In genomic region chr9:77188242-77188641, GRCh38 we compare ENCODE assay signal across 9 cellular contexts.
"Had no signal": no experiment of that assay in that cellular context is flagged by ENCODE, and none has a peak within 500 bp of the region (broad histone marks: within the 10 kb centered on the region; RNA-seq: fewer than 3 reads in every experiment).

No MANE protein-coding gene starts in this region.

- H3K4me3 ChIP-seq: GM23248, GM23338, HAP-1 had no signal

- H3K9ac ChIP-seq: GM23248 had no signal

- H3K36me3 ChIP-seq: HAP-1 had no signal

- H3K4me2 ChIP-seq: GM23338 had no signal

- H3K27ac ChIP-seq: GM23248 had no signal

- DNase-seq: GM23248, GOT3, H7, H9, HCEC 1CT, HFFc6 had no signal

- H2AFZ ChIP-seq: GM23248, GM23338 had no signal

- H3K9me3 ChIP-seq: HAP-1 had no signal

- H3K9me3 Mint-ChIP-seq: GM23338, H9, HFFc6 had no signal

- H3K4me3 Mint-ChIP-seq: GM23338, H9, HFFc6 had no signal

- H3K27ac Mint-ChIP-seq: GM23338, H9, HFFc6 had no signal

- ATAC-seq: GM23338, HCT116 had no signal
